In genomic region chr20:58388882-58389323, GRCh38 we compare ENCODE assay signal across 8 cellular contexts. TPM values are rescaled to one million over a fixed set of nuclear protein-coding genes. Genes with fewer than 3 reads are reported as not detected.
A peak's percentile ranks its signal among the peaks of the same experiment; 100 is the strongest.
DNase-seq lines count a peak whose midpoint lies in the region; ATAC-seq and TF ChIP-seq lines count a peak whose summit lies in the region.

Gene VAPB (plus strand): TSS chr20:58389229. CDS start chr20:58389460, 231 bp downstream.

- H3K4me1 ChIP-seq in osteoblast (ENCODE audit: insufficient read depth, low read length) (peaks cover 13% of the 10 kb centered on the region), testis (peaks cover 11% of the 10 kb centered on the region)

- H3K27ac Mint-ChIP-seq in activated naive CD4-positive, alpha-beta T cell treated with anti-CD3 and anti-CD28 coated beads, Interleukin-2, amount 50 U/mL, for 72 hours, result peak within 1 kb of the TSS; percentile 94 to 95

- H3K27me3 ChIP-seq in osteoblast (ENCODE audit: insufficient read depth, low read length), result no peaks in the 10 kb centered on the region
- no peaks in the 10 kb centered on the region for H3K27me3 ChIP-seq in testis

- H3K27ac ChIP-seq in osteoblast (ENCODE audit: low read depth, low read length), result peak within 1 kb of the TSS; percentile 94
- peak within 1 kb of the TSS; percentile 92 to 93 for H3K27ac ChIP-seq in testis

- peak within 1 kb of the TSS; percentile 78 for H2AFZ ChIP-seq in osteoblast (ENCODE audit: low read length)

- CTCF ChIA-PET in GM10248 (lab: Yijun Ruan, JAX), result interaction anchor here (0.7 to 1.1 kb wide), 6 partner anchors 18 to 152 kb away, joined by 3 to 4 read pairs (median 3); no protein-coding TSS in a partner anchor

- H3K9me3 Mint-ChIP-seq in activated naive CD4-positive, alpha-beta T cell treated with anti-CD3 and anti-CD28 coated beads, Interleukin-2, amount 50 U/mL, for 72 hours, result peaks cover 0 to 8% of the 10 kb centered on the region in 2 donors

- H3K4me3 ChIP-seq in osteoblast (ENCODE audit: insufficient read depth, low read length), result peak within 1 kb of the TSS; percentile 79
- peak within 1 kb of the TSS; percentile 94 to 96 for H3K4me3 ChIP-seq in testis

- TF ChIP-seq CTCF in GM10248 (IDR thresholded peaks at IDR 0.05; ENCODE audit: control extremely low read depth, extremely low read depth, low read depth, missing control alignments) (no peak), osteoblast (IDR thresholded peaks at IDR 0.05; ENCODE audit: extremely low read depth, low read depth, low read length) (no peak), testis (IDR thresholded peaks at IDR 0.05) (no peak)

- WGBS in testis, 2 donors, result 0 to 1% methylated on average over 19 to 46 of the region's 51 CpGs

- peaks cover 19 to 41% of the 10 kb centered on the region in 2 donors for H3K36me3 Mint-ChIP-seq in activated naive CD4-positive, alpha-beta T cell treated with anti-CD3 and anti-CD28 coated beads, Interleukin-2, amount 50 U/mL, for 72 hours

- peak within 1 kb of the TSS; percentile 91 for H3K4me2 ChIP-seq in osteoblast (ENCODE audit: insufficient read depth, low read length)

- H3K36me3 ChIP-seq in osteoblast (ENCODE audit: insufficient read depth, low read length), result peaks cover 16% of the 10 kb centered on the region
- H3K36me3 ChIP-seq in testis (ENCODE audit: low read depth, missing control alignments), result no peaks in the 10 kb centered on the region

- peak; percentile 96 for ATAC-seq in HG02610 (IDR thresholded peaks at IDR 0.05; ENCODE audit: unreplicated experiment)
- ATAC-seq in activated naive CD4-positive, alpha-beta T cell treated with anti-CD3 and anti-CD28 coated beads, Interleukin-2, amount 50 U/mL, for 72 hours, result peak; percentile 98 to 100

- H3K9me3 ChIP-seq in osteoblast (ENCODE audit: low read depth, low read length), result no peaks in the 10 kb centered on the region
- no peaks in the 10 kb centered on the region for H3K9me3 ChIP-seq in testis

- H3K79me2 ChIP-seq in osteoblast (ENCODE audit: insufficient read depth, low read length), result peaks cover 48% of the 10 kb centered on the region

- DNase-seq in GM10248 (ENCODE audit: extremely low spot score), result peak; percentile 96
- DNase-seq in NCI-H1092 (lab: John Stamatoyannopoulos, UW), result peak; percentile 95
- peak; percentile 82 for DNase-seq in SKM-1 (lab: John Stamatoyannopoulos, UW; ENCODE audit: unreplicated experiment)
- DNase-seq in activated naive CD4-positive, alpha-beta T cell treated with anti-CD3 and anti-CD28 coated beads, Interleukin-2, amount 50 U/mL, for 72 hours (ENCODE audit: low spot score in 2 of 2), result peak; percentile 98
- DNase-seq in glomerular endothelial cell (ENCODE audit: extremely low read depth, low read depth, low spot score), result peak; percentile 72
- peak; percentile 97 for DNase-seq in osteoblast (ENCODE audit: insufficient read length, low spot score, missing footprints)
- DNase-seq in testis, result peak; percentile 95

- peaks cover 11% of the 10 kb centered on the region for H4K20me1 ChIP-seq in osteoblast (ENCODE audit: insufficient read depth, low read length)

- POLR2A ChIA-PET in GM10248 (lab: Yijun Ruan, JAX), result interaction anchor here (0.6 to 1.1 kb wide), 8 partner anchors 14 to 590 kb away, joined by 3 to 9 read pairs (median 4); no protein-coding TSS in a partner anchor

- intact Hi-C loops in testis (cut with DNase I; ENCODE audit: low total_unique reads), result no loop called here

- peak; percentile 59 for TF ChIP-seq POLR2A in testis (IDR thresholded peaks at IDR 0.05)

RNA-seq across cellular contexts. Expression of gene VAPB, which starts in this region (rescaled TPM):
- 10 to 100 TPM; 28.0 to 43.5 TPM for total RNA-seq in activated naive CD4-positive, alpha-beta T cell treated with anti-CD3 and anti-CD28 coated beads, Interleukin-2, amount 50 U/mL, for 72 hours
- 10.1 and 17.6 TPM in 2 replicates for total RNA-seq in glomerular endothelial cell
- total RNA-seq in osteoblast, result 12.4 and 14.5 TPM in 2 replicates
- total RNA-seq in testis, result 10 to 100 TPM; 23.5 to 23.8 TPM
- polyA plus RNA-seq in testis (ENCODE audit: insufficient read depth, low read depth, low replicate concordance), result 31.4 TPM

Comparison
In these comparisons a context has a peak if more than half of its experiments do, and no peak if none do; other contexts are left out.
1. Peak in every context shown above with its lines: DNase-seq, ATAC-seq, H3K4me3 ChIP-seq and H3K27ac ChIP-seq.